ENCODE assay signal across 8 cellular contexts in genomic region chr3:142723968-142724681, GRCh38. TPM values are rescaled to one million over a fixed set of nuclear protein-coding genes. Genes with fewer than 3 reads are reported as not detected.
DNase-seq lines count a peak whose midpoint lies in the region; ATAC-seq, FAIRE-seq and TF ChIP-seq lines count a peak whose summit lies in the region.

Gene TRPC1, plus strand, starts transcription at chr3:142724034. Its CDS starts 526 bp downstream, at chr3:142724560.

- peaks cover 63% of the 10 kb centered on the region for H3K27me3 Mint-ChIP-seq in activated CD4-positive, alpha-beta T cell treated with anti-CD3 and anti-CD28 coated beads, Interleukin-2, amount 10 ng/mL, durations not matched to agents 24 days and 14 days

- no peaks in the 10 kb centered on the region for H3K36me3 ChIP-seq in HepG2 (replicated peaks in 1 of 2; ENCODE audit: control insufficient read depth in 1 of 2, insufficient read depth in 2 of 2, low read length in 2 of 2)

- POLR2A ChIA-PET in AG04450 (lab: Yijun Ruan, JAX) (no interaction called here), HepG2 (lab: Yijun Ruan, JAX) (interaction anchor here (0.8 to 1.7 kb wide), 6 partner anchors 8 to 277 kb away, joined by 3 to 8 read pairs (median 5); partner anchors contain the start of genes ATR, PLS1 and U2SURP)

- no peaks in the 10 kb centered on the region; the same call in 1 of the 2 replicates for H4K20me1 ChIP-seq in HepG2 (ENCODE audit: insufficient read depth, low read length)

- intact Hi-C loops in activated CD4-positive, alpha-beta T cell treated with anti-CD3 and anti-CD28 coated beads, Interleukin-2, amount 10 ng/mL, durations not matched to agents 24 days and 14 days (cut with micrococcal nuclease) = loop anchor here (1.0 to 10.0 kb wide), 6 partner anchors 128 to 1248 kb away; partner anchors contain the start of genes ATR, DIPK2A, PLS1 and SLC9A9
- intact Hi-C loops in HepG2 (cut with micrococcal nuclease; ENCODE audit: unreplicated experiment) = loop anchor here (2.0 to 5.0 kb wide), 3 partner anchors 127 to 278 kb away; partner anchors contain the start of genes PLS1 and U2SURP

- peak within 1 kb of the TSS; percentile 86 for H3K4me2 ChIP-seq in HepG2 (ENCODE audit: low read depth, low read length)

- H3K9me3 ChIP-seq in AG04450 (ENCODE audit: control insufficient read depth, insufficient read depth, low read length) (no peaks in the 10 kb centered on the region; the same call in 1 of the 2 replicates), HepG2 (ENCODE audit: low read length) (no peaks in the 10 kb centered on the region)

- peak; percentile 20 for DNase-seq in AG04450 (ENCODE audit: low read depth, low spot score)
- peak; percentile 60 for DNase-seq in NCI-H226
- peak; percentile 92 for DNase-seq in activated CD4-positive, alpha-beta T cell treated with anti-CD3 and anti-CD28 coated beads, Interleukin-2, amount 10 ng/mL, durations not matched to agents 24 days and 14 days
- peak; percentile 75 for DNase-seq in dermis blood vessel endothelial cell
- DNase-seq in HepG2 (ENCODE audit: low spot score) = peak; percentile 76
- DNase-seq in stimulated activated CD4-positive, alpha-beta T cell treated with anti-CD3 and anti-CD28 coated beads, Interleukin-2, amount 100 ng/mL, for 4 hours (ENCODE audit: low read depth) = peak; percentile 61

- H3K27ac Mint-ChIP-seq in activated CD4-positive, alpha-beta T cell treated with anti-CD3 and anti-CD28 coated beads, Interleukin-2, amount 10 ng/mL, durations not matched to agents 24 days and 14 days = peak within 1 kb of the TSS; percentile 75

- peaks cover 10% of the 10 kb centered on the region for H3K4me1 Mint-ChIP-seq in activated CD4-positive, alpha-beta T cell treated with anti-CD3 and anti-CD28 coated beads, Interleukin-2, amount 10 ng/mL, durations not matched to agents 24 days and 14 days

- H3K27me3 ChIP-seq in AG04450 (ENCODE audit: control insufficient read depth, insufficient read depth, low read length) (no peaks in the 10 kb centered on the region), HepG2 (ENCODE audit: control insufficient read depth in 1 of 2, insufficient read depth in 2 of 2, low read length in 2 of 2) (no peaks in the 10 kb centered on the region; a peak in 1 of 5 replicates)

- H3K9ac ChIP-seq in HepG2 (ENCODE audit: insufficient read depth, low read depth, low read length) = peak within 1 kb of the TSS; percentile 87

- WGBS in HepG2 (ENCODE audit: low lambda C conversion rate) = 0% methylated on average over 10 of the region's 73 CpGs

- no peak for FAIRE-seq in HepG2 (lab: Jason Lieb, UNC)

- in situ Hi-C loops in HepG2 (cut with HindIII; ENCODE audit: extremely low pct_ligation_motif_present, low pct_unique_long_range_greater_than_20kb) = no loop called here

- peak within 1 kb of the TSS; percentile 97 for H2AFZ ChIP-seq in HepG2 (ENCODE audit: low read length)

- peaks cover 18% of the 10 kb centered on the region for H3K4me1 ChIP-seq in HepG2 (ENCODE audit: insufficient read depth, low read length)

- BruUV-seq in HepG2 (replicated peaks; lab: Mats Ljungman, UMichigan) = no TSS peak

- ATAC-seq in GM18907 (IDR thresholded peaks at IDR 0.05; ENCODE audit: unreplicated experiment) (peak; percentile 96), HG03135 (IDR thresholded peaks at IDR 0.05; ENCODE audit: unreplicated experiment) (peak; percentile 96), HepG2 (peak; percentile 89)

- TF ChIP-seq RAD21 in HepG2 (CRISPR knock-in tag; IDR thresholded peaks at IDR 0.05) = no peak; the same call in 1 of the 2 replicates

- TF ChIP-seq EP300 in HepG2 (IDR thresholded peaks at IDR 0.05; ENCODE audit: low read depth in 2 of 2, low read length in 2 of 2) = no peak
- TF ChIP-seq EP300 in HepG2 (CRISPR knock-in tag; IDR thresholded peaks at IDR 0.05; ENCODE audit: borderline replicate concordance) = no peak

- H3K27ac ChIP-seq in AG04450 (ENCODE audit: low read depth, low read length) = peak within 1 kb of the TSS; percentile 42
- peak within 1 kb of the TSS; percentile 92 for H3K27ac ChIP-seq in HepG2 (ENCODE audit: extremely low read length, insufficient read depth, low read length)

- H3K79me2 ChIP-seq in HepG2 (ENCODE audit: insufficient read depth, low read length) = peaks cover 22% of the 10 kb centered on the region

- peaks cover 2% of the 10 kb centered on the region for H3K36me3 Mint-ChIP-seq in activated CD4-positive, alpha-beta T cell treated with anti-CD3 and anti-CD28 coated beads, Interleukin-2, amount 10 ng/mL, durations not matched to agents 24 days and 14 days (ENCODE audit: low read depth)

- peaks cover 11% of the 10 kb centered on the region for H3K9me3 Mint-ChIP-seq in activated CD4-positive, alpha-beta T cell treated with anti-CD3 and anti-CD28 coated beads, Interleukin-2, amount 10 ng/mL, durations not matched to agents 24 days and 14 days

- H3K4me3 Mint-ChIP-seq in activated CD4-positive, alpha-beta T cell treated with anti-CD3 and anti-CD28 coated beads, Interleukin-2, amount 10 ng/mL, durations not matched to agents 24 days and 14 days = peak within 1 kb of the TSS; percentile 89

- H3K4me3 ChIP-seq in AG04450 (ENCODE audit: low read depth, low read length) (peak within 1 kb of the TSS; percentile 90), HepG2 (replicated peaks in 1 of 3; ENCODE audit: insufficient read depth in 1 of 3, low read depth in 2 of 3, low read length in 3 of 3) (peak within 1 kb of the TSS; percentile 82 to 97 (median 96))

- peak; percentile 93 to 99 for TF ChIP-seq POLR2A in HepG2 (IDR thresholded peaks at IDR 0.05; ENCODE audit: insufficient read depth in 1 of 2, low read depth in 2 of 2, low read length in 2 of 2)

- no peak for TF ChIP-seq CTCF in AG04450 (IDR thresholded peaks at IDR 0.05; ENCODE audit: low read depth, low read length)
- no peak; the same call in 1 of the 2 replicates for TF ChIP-seq CTCF in HepG2 (CRISPR knock-in tag; IDR thresholded peaks at IDR 0.05)

- CTCF ChIA-PET in AG04450 (lab: Charles Lee) (interaction anchor here (0.8 to 1.4 kb wide), 3 partner anchors 10 to 137 kb away, joined by 3 to 5 read pairs (median 4); no protein-coding TSS in a partner anchor), HepG2 (lab: Yijun Ruan, JAX; ENCODE audit: low intra/inter-chr PET ratio, low total read pairs) (no interaction called here)

TF ChIP-seq in HepG2, 621 proteins besides CTCF, POLR2A, EP300 and RAD21 (continues in another document):
- no peak for TF ChIP-seq MYPOP (CRISPR knock-in tag; IDR thresholded peaks at IDR 0.05)
- TF ChIP-seq MAX (IDR thresholded peaks at IDR 0.05) = peak; percentile 37; the same call in 1 of the 2 replicates
- no peak for TF ChIP-seq SNAI1 (CRISPR knock-in tag; IDR thresholded peaks at IDR 0.05; ENCODE audit: borderline replicate concordance)
- TF ChIP-seq ZBTB7A (CRISPR knock-in tag; IDR thresholded peaks at IDR 0.05) = 0 out of 2 replicates have a peak, but pooled peaks have one; percentile 10

RNA-seq across cellular contexts. Expression of gene TRPC1, which starts in this region (rescaled TPM):
- polyA plus RNA-seq in AG04450 (2011; rRNA removed) (8.6 and 9.9 TPM in 2 replicates), HepG2 (2011; rRNA removed) (12.2 and 13.1 TPM in 2 replicates)
- 18.3 and 23.6 TPM in 2 replicates for polyA minus RNA-seq in AG04450 (2011; rRNA and poly(A)+ RNA removed)
- total RNA-seq in activated CD4-positive, alpha-beta T cell treated with anti-CD3 and anti-CD28 coated beads, Interleukin-2, amount 10 ng/mL, durations not matched to agents 24 days and 14 days = 0.92 and 1.7 TPM in 2 replicates
- total RNA-seq in dermis blood vessel endothelial cell (7.2 and 14.0 TPM in 2 replicates), HepG2 (2016; rRNA removed; fragmentation: Illumina TruSeq; extraction: Trizol) (7.6 and 10.8 TPM in 2 replicates)
- total RNA-seq in HepG2 (2016; cell fraction: cytosol; rRNA removed; fragmentation: Illumina TruSeq; extraction: Trizol; ENCODE audit: low read depth) = 17.8 and 21.7 TPM in 2 replicates
- total RNA-seq in HepG2 (2016; cell fraction: insoluble cytoplasmic fraction; rRNA removed; fragmentation: Illumina TruSeq; extraction: Trizol) = 8.0 and 11.6 TPM in 2 replicates
- 10.1 and 10.8 TPM in 2 replicates for total RNA-seq in HepG2 (2016; cell fraction: membrane; rRNA removed; fragmentation: Illumina TruSeq; extraction: Trizol)
- 25.9 and 26.7 TPM in 2 replicates for total RNA-seq in HepG2 (2016; cell fraction: nucleus; rRNA removed; fragmentation: Illumina TruSeq; extraction: Trizol)
- polyA plus RNA-seq in HepG2 (2011; cell fraction: cytosol; rRNA removed) = 9.7 and 12.9 TPM in 2 replicates
- polyA plus RNA-seq in HepG2 (2011; cell fraction: nucleus; rRNA removed) = 19.6 and 23.1 TPM in 2 replicates
- polyA plus RNA-seq in HepG2 (2012) = 9.4 and 11.9 TPM in 2 replicates
- polyA plus RNA-seq in HepG2 (2016; cell fraction: cytosol; fragmentation: Illumina TruSeq; extraction: Trizol; ENCODE audit: low read depth) = 0.45 and 1.3 TPM in 2 replicates
- 4.4 and 4.9 TPM in 2 replicates for polyA plus RNA-seq in HepG2 (2016; cell fraction: insoluble cytoplasmic fraction; fragmentation: Illumina TruSeq; extraction: Trizol; ENCODE audit: low read depth)
- polyA plus RNA-seq in HepG2 (2016; cell fraction: membrane; fragmentation: Illumina TruSeq; extraction: Trizol; ENCODE audit: low read depth) = 2.0 and 2.4 TPM in 2 replicates
- 16.4 and 19.8 TPM in 2 replicates for polyA plus RNA-seq in HepG2 (2016; cell fraction: nucleus; fragmentation: Illumina TruSeq; extraction: Trizol; ENCODE audit: insufficient read depth, low read depth)
- polyA minus RNA-seq in HepG2 (2011; rRNA and poly(A)+ RNA removed; ENCODE audit: low replicate concordance) = 5.0 and 24.4 TPM in 2 replicates
- 17.5 and 21.8 TPM in 2 replicates for polyA minus RNA-seq in HepG2 (2011; cell fraction: cytosol; rRNA and poly(A)+ RNA removed)
- 107 and 114 TPM in 2 replicates for polyA minus RNA-seq in HepG2 (2011; cell fraction: nucleus; rRNA and poly(A)+ RNA removed)

Comparison
In these comparisons a context has a peak if more than half of its experiments do, and no peak if none do; other contexts are left out.
1. Peak in every context shown above with its lines: DNase-seq, ATAC-seq, H3K4me3 ChIP-seq and H3K27ac ChIP-seq.
2. DNase-seq: peak in every context shown above with its lines; median percentile 92 in activated CD4-positive, alpha-beta T cell treated with anti-CD3 and anti-CD28 coated beads, Interleukin-2, amount 10 ng/mL, durations not matched to agents 24 days and 14 days; 76 in HepG2; 75 in dermis blood vessel endothelial cell; 61 in stimulated activated CD4-positive, alpha-beta T cell treated with anti-CD3 and anti-CD28 coated beads, Interleukin-2, amount 100 ng/mL, for 4 hours; 60 in NCI-H226; 20 in AG04450.